ENCODE assay signal across 18 cellular contexts in genomic region chr5:157470616-157471015, GRCh38. TPM values are rescaled to one million over a fixed set of nuclear protein-coding genes. Genes with fewer than 3 reads are reported as not detected.
A peak's percentile ranks its signal among the peaks of the same experiment; 100 is the strongest.
DNase-seq lines count a peak whose midpoint lies in the region; ATAC-seq lines count a peak whose summit lies in the region.
"Had no signal": no experiment of that assay in that cellular context is flagged by ENCODE, and none has a peak within 500 bp of the region (broad histone marks: within the 10 kb centered on the region; RNA-seq: fewer than 3 reads in every experiment).

No MANE protein-coding gene starts in this region.

- H3K4me3 Mint-ChIP-seq in T-helper 1 cell treated with Interleukin-12 subunit alpha and Interleukin-12 subunit beta and Interleukin-4 antibody, amounts not matched to agents 30 μg/mL and 1 μg/mL, for 36 hours = no peak overlapping the region
- H3K4me3 Mint-ChIP-seq in T-cell = no peak overlapping the region
- H3K4me3 Mint-ChIP-seq in stimulated activated naive B cell treated with anti-CD40 and anti-IgM and Interleukin-4, amounts not matched to agents 10 μg/mL and 1 μg/mL and 100 μg/mL, for 72 hours = no peak overlapping the region
- H3K4me3 Mint-ChIP-seq: CD14-positive monocyte, IgD-negative memory B cell had no signal

- no peak for ATAC-seq in T-cell (replicated peaks in 1 of 4)
- ATAC-seq in left lobe of liver = no peak
- no peak for ATAC-seq in stimulated activated naive B cell treated with anti-CD40 and anti-IgM and Interleukin-4, amounts not matched to agents 10 μg/mL and 1 μg/mL and 100 μg/mL, for 72 hours (replicated peaks)
- ATAC-seq: A549 had no signal

- H3K9me3 Mint-ChIP-seq in T-helper 1 cell treated with Interleukin-12 subunit alpha and Interleukin-12 subunit beta and Interleukin-4 antibody, amounts not matched to agents 30 μg/mL and 1 μg/mL, for 36 hours = no peaks in the 10 kb centered on the region
- H3K9me3 Mint-ChIP-seq in T-cell = no peaks in the 10 kb centered on the region
- H3K9me3 Mint-ChIP-seq in stimulated activated naive B cell treated with anti-CD40 and anti-IgM and Interleukin-4, amounts not matched to agents 10 μg/mL and 1 μg/mL and 100 μg/mL, for 72 hours = peaks cover 0 to 3% of the 10 kb centered on the region in 2 donors
- H3K9me3 Mint-ChIP-seq: IgD-negative memory B cell had no signal

- no peaks in the 10 kb centered on the region for H3K27me3 Mint-ChIP-seq in T-helper 1 cell treated with Interleukin-12 subunit alpha and Interleukin-12 subunit beta and Interleukin-4 antibody, amounts not matched to agents 30 μg/mL and 1 μg/mL, for 36 hours (ENCODE audit: low read depth)
- peaks cover 0 to 7% of the 10 kb centered on the region in 2 donors for H3K27me3 Mint-ChIP-seq in T-cell
- no peaks in the 10 kb centered on the region for H3K27me3 Mint-ChIP-seq in stimulated activated naive B cell treated with anti-CD40 and anti-IgM and Interleukin-4, amounts not matched to agents 10 μg/mL and 1 μg/mL and 100 μg/mL, for 72 hours
- H3K27me3 Mint-ChIP-seq: IgD-negative memory B cell had no signal

- CTCF ChIA-PET in T-cell (lab: Charles Lee) = no interaction called here

- H3K36me3 Mint-ChIP-seq in T-helper 1 cell treated with Interleukin-12 subunit alpha and Interleukin-12 subunit beta and Interleukin-4 antibody, amounts not matched to agents 30 μg/mL and 1 μg/mL, for 36 hours (ENCODE audit: low read depth) = peaks cover 44% of the 10 kb centered on the region
- peaks cover 16% of the 10 kb centered on the region for H3K36me3 Mint-ChIP-seq in T-cell
- H3K36me3 Mint-ChIP-seq in stimulated activated naive B cell treated with anti-CD40 and anti-IgM and Interleukin-4, amounts not matched to agents 10 μg/mL and 1 μg/mL and 100 μg/mL, for 72 hours = peaks cover 26 to 55% of the 10 kb centered on the region in 2 donors

- POLR2A ChIA-PET in T-cell (lab: Charles Lee) = no interaction called here

- peak overlapping the region; percentile 49 for H3K27ac Mint-ChIP-seq in T-helper 1 cell treated with Interleukin-12 subunit alpha and Interleukin-12 subunit beta and Interleukin-4 antibody, amounts not matched to agents 30 μg/mL and 1 μg/mL, for 36 hours
- H3K27ac Mint-ChIP-seq in T-cell = no peak overlapping the region
- H3K27ac Mint-ChIP-seq in stimulated activated naive B cell treated with anti-CD40 and anti-IgM and Interleukin-4, amounts not matched to agents 10 μg/mL and 1 μg/mL and 100 μg/mL, for 72 hours = no peak overlapping the region
- H3K27ac Mint-ChIP-seq: CD14-positive monocyte had no signal

- H3K27ac ChIP-seq in substantia nigra (ENCODE audit: low read depth, low read length, poor library complexity, severe bottlenecking) = peak overlapping the region; percentile 74
- H3K27ac ChIP-seq: GM23248 had no signal

- DNase-seq in T-helper 1 cell (no peak), NCI-H524 treated with DMSO at 0.1 percent for 48 hours (lab: John Stamatoyannopoulos, UW) (peak; percentile 38), cerebellum (ENCODE audit: low spot score) (peak; percentile 74), substantia nigra (lab: John Stamatoyannopoulos, UW) (peak in 2 of 49 donors; percentile 24 to 34), T-cell (no peak), left lobe of liver (ENCODE audit: low spot score) (no peak)
- no peak for DNase-seq in stimulated activated naive B cell treated with anti-CD40 and anti-IgM and Interleukin-4, amounts not matched to agents 10 μg/mL and 1 μg/mL and 100 μg/mL, for 72 hours
- DNase-seq: DMS79, GM23248, NCI-H2029 treated with DMSO at 0.1 percent for 48 hours, NCI-H526 treated with DMSO at 0.1 percent for 48 hours, Peyer's patch, SHP77 treated with DMSO at 0.1 percent for 48 hours had no signal

- peaks cover 32% of the 10 kb centered on the region for H3K4me1 Mint-ChIP-seq in T-helper 1 cell treated with Interleukin-12 subunit alpha and Interleukin-12 subunit beta and Interleukin-4 antibody, amounts not matched to agents 30 μg/mL and 1 μg/mL, for 36 hours (ENCODE audit: low read depth)
- H3K4me1 Mint-ChIP-seq in T-cell = no peaks in the 10 kb centered on the region
- peaks cover 31 to 68% of the 10 kb centered on the region in 2 donors for H3K4me1 Mint-ChIP-seq in stimulated activated naive B cell treated with anti-CD40 and anti-IgM and Interleukin-4, amounts not matched to agents 10 μg/mL and 1 μg/mL and 100 μg/mL, for 72 hours

RNA-seq across cellular contexts. Expression of gene NIPAL4, which starts 10.6 kb away (rescaled TPM):
- total RNA-seq in cerebellum (not detected), T-cell (under 1 TPM in 4 of 5 donors, not detected in 1; 0.06 to 0.49 (median 0.08) TPM), left lobe of liver (not detected)
- total RNA-seq: GM23248, LHCN-M2, Peyer's patch had no signal

Comparison
In these comparisons a context has a peak if more than half of its experiments do, and no peak if none do; other contexts are left out.
1. DNase-seq: peak in NCI-H524 treated with DMSO at 0.1 percent for 48 hours (single experiment) and cerebellum (single experiment); none in T-helper 1 cell (0 of 5), T-cell (0 of 34), left lobe of liver (single experiment) and stimulated activated naive B cell treated with anti-CD40 and anti-IgM and Interleukin-4, amounts not matched to agents 10 μg/mL and 1 μg/mL and 100 μg/mL, for 72 hours (single experiment).